ENCODE assay signal across 10 cellular contexts in genomic region chr10:59678884-59679301, GRCh38. TPM values are rescaled to one million over a fixed set of nuclear protein-coding genes. Genes with fewer than 3 reads are reported as not detected.
DNase-seq lines count a peak whose midpoint lies in the region; ATAC-seq and TF ChIP-seq lines count a peak whose summit lies in the region.
"Had no signal": no experiment of that assay in that cellular context is flagged by ENCODE, and none has a peak within 500 bp of the region (broad histone marks: within the 10 kb centered on the region; RNA-seq: fewer than 3 reads in every experiment).

No MANE protein-coding gene starts in this region.

- H3K27ac ChIP-seq in PC-9 = peak overlapping the region; percentile 15

- H4K20me1 ChIP-seq in PC-9 (ENCODE audit: insufficient read depth) = no peaks in the 10 kb centered on the region

- POLR2A ChIA-PET in PC-9 (lab: Charles Lee; ENCODE audit: unreplicated experiment) = no interaction called here

- H3K4me3 ChIP-seq in PC-9 = no peak overlapping the region
- no peak overlapping the region for H3K4me3 ChIP-seq in mucosa of descending colon
- H3K4me3 ChIP-seq: ovary had no signal

- no peaks in the 10 kb centered on the region for H3F3A ChIP-seq in PC-9 (ENCODE audit: insufficient read depth, low read depth)

- H3K9me3 ChIP-seq in PC-9 (ENCODE audit: insufficient read depth, low read depth) (no peaks in the 10 kb centered on the region), mucosa of descending colon (no peaks in the 10 kb centered on the region)
- H3K9me3 ChIP-seq: ovary had no signal

- no peaks in the 10 kb centered on the region for H3K36me3 ChIP-seq in PC-9 (ENCODE audit: low read depth)
- H3K36me3 ChIP-seq in mucosa of descending colon (ENCODE audit: low read depth) = no peaks in the 10 kb centered on the region
- H3K36me3 ChIP-seq: ovary had no signal

- DNase-seq in PC-9 (peak; percentile 55 to 86), mucosa of descending colon (peak in 2 of 3 donors; percentile 36 to 65), NCI-H1694 (lab: John Stamatoyannopoulos, UW) (no peak), ACHN (no peak), occipital lobe (lab: John Stamatoyannopoulos, UW) (no peak), NCI-H345 (lab: John Stamatoyannopoulos, UW) (no peak)
- DNase-seq: NCI-H526 had no signal

- H2AFZ ChIP-seq in PC-9 = peak overlapping the region; percentile 37; the same call in 1 of the 2 replicates

- no peaks in the 10 kb centered on the region for H3K27me3 ChIP-seq in PC-9 (ENCODE audit: insufficient read depth, low read depth)
- H3K27me3 ChIP-seq: ovary had no signal

- H3K4me1 ChIP-seq in PC-9 (replicated peaks; ENCODE audit: insufficient read depth) (0 out of 2 replicates have a peak, but pooled peaks cover 6% of the 10 kb centered on the region), mucosa of descending colon (ENCODE audit: low read depth) (peaks cover 1% of the 10 kb centered on the region)

- intact Hi-C loops in PC-9 (cut with micrococcal nuclease; ENCODE audit: unreplicated experiment) (no loop called here), mucosa of descending colon (cut with DNase I, micrococcal nuclease) (no loop called here)

- ATAC-seq in GM18870 (IDR thresholded peaks at IDR 0.05; ENCODE audit: unreplicated experiment) (peak; percentile 92), HG02623 (IDR thresholded peaks at IDR 0.05; ENCODE audit: unreplicated experiment) (peak; percentile 68), mucosa of descending colon (peak; percentile 50)

- peak overlapping the region; percentile 27; the same call in 1 of the 2 replicates for H3K4me2 ChIP-seq in PC-9

- TF ChIP-seq CTCF in PC-9 (conservative IDR thresholded peaks at IDR 0.05) = no peak
- no peak for TF ChIP-seq CTCF in mucosa of descending colon (IDR thresholded peaks at IDR 0.05)

- no peaks in the 10 kb centered on the region for H3K79me2 ChIP-seq in PC-9 (ENCODE audit: low read depth)

- CTCF ChIA-PET in PC-9 (lab: Charles Lee) = no interaction called here

- in situ Hi-C loops in ACHN (cut with HindIII; ENCODE audit: low pct_ligation_motif_present, low pct_unique_long_range_greater_than_20kb, low sequenced_read_pairs) = no loop called here

- BruUV-seq in PC-9 (replicated peaks; lab: Mats Ljungman, UMichigan) = no TSS peak

- no peaks in the 10 kb centered on the region for H3K9me2 ChIP-seq in PC-9 (ENCODE audit: insufficient read depth)

RNA-seq across cellular contexts. Expression of gene SLC16A9, which starts 30.8 kb away (rescaled TPM):
- not detected in 2 replicates for total RNA-seq in PC-9 (2021)
- total RNA-seq in mucosa of descending colon = 10 to 100 TPM in 2 of 3 donors, 1 to 10 TPM in 1; 7.2 to 34.9 (median 28.8) TPM
- 11.4 TPM for total RNA-seq in occipital lobe

Comparison
In these comparisons a context has a peak if more than half of its experiments do, and no peak if none do; other contexts are left out.
1. DNase-seq: peak in PC-9 (2 of 2) and mucosa of descending colon (2 of 3); none in NCI-H1694 (single experiment), ACHN (single experiment), occipital lobe (single experiment) and NCI-H345 (single experiment).
2. Peak in every context shown above with its lines, with median percentiles within 50 percentile points of each other: ATAC-seq.